ENCODE assay signal across 1 cellular context in the genomic region with DNA sequence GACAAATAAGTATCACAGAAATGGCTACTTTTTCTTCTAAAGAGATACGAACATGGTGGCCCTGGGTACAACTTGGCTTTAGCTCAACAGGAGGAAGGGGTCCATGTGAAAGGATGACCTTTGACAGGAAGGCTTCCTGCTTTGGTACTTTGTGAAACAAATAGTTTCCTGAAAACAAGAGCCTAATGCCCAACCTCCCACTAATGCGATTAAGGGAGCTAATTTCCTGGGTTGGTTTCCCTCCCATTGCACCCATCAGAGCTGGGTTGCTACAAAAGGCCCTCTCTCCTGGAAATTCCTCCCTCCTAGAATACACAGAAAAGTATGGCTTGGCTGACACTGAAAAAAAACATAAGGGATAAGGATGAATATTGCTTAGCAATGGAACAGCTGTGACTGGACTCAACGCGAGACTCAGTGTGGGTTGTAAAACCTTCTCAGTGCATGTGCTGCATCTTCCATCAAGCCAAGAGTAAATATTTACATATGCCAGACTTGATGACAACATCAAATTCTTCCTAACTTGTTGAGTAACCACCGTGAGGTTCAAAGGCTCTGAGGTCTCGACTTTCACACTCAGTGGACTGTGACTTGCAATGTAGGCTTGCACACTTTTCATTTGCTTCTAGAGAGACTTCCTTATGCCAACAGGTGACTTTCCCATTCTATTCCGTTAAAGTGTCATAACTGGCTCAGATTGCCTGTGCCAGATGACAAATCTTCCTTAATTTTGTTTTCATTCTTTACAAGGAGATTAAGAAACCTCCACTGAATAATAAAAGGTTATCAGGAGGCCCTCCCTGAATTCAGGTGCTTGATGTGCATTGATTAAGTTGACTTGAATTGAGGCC.
A peak's percentile ranks its signal among the peaks of the same experiment; 100 is the strongest.
TF ChIP-seq lines count a peak whose summit lies in the region.

No MANE protein-coding gene starts in this region.

TF ChIP-seq in HepG2, 621 proteins besides CTCF, POLR2A, EP300 and RAD21 (continued from another document and continues in another):
- no peak for TF ChIP-seq PAX8 (CRISPR knock-in tag; IDR thresholded peaks at IDR 0.05; ENCODE audit: borderline replicate concordance)
- TF ChIP-seq CHCHD3 (CRISPR knock-in tag; IDR thresholded peaks at IDR 0.05), result no peak
- TF ChIP-seq ZFP36L1 (CRISPR knock-in tag; IDR thresholded peaks at IDR 0.05), result no peak
- peak; percentile 43; the same call in 1 of the 2 replicates for TF ChIP-seq HDAC2 (CRISPR knock-in tag; IDR thresholded peaks at IDR 0.05)
- no peak for TF ChIP-seq ZNF713 (CRISPR knock-in tag; IDR thresholded peaks at IDR 0.05)
- no peak for TF ChIP-seq SOX6 (IDR thresholded peaks at IDR 0.05)
- TF ChIP-seq SOX6 (CRISPR knock-in tag; IDR thresholded peaks at IDR 0.05), result peak; percentile 36; the same call in 1 of the 2 replicates
- no peak for TF ChIP-seq ZNF547 (CRISPR knock-in tag; IDR thresholded peaks at IDR 0.05)
- no peak for TF ChIP-seq NR2C2 (CRISPR knock-in tag; IDR thresholded peaks at IDR 0.05; ENCODE audit: borderline replicate concordance)
- TF ChIP-seq ZNF274 (CRISPR knock-in tag; IDR thresholded peaks at IDR 0.05), result no peak
- peak; percentile 73 for TF ChIP-seq TEAD3 (CRISPR knock-in tag; optimal IDR thresholded peaks at IDR 0.05; ENCODE audit: borderline replicate concordance)
- no peak for TF ChIP-seq ZNF703 (CRISPR knock-in tag; IDR thresholded peaks at IDR 0.05; ENCODE audit: borderline replicate concordance)
- no peak for TF ChIP-seq CREB1 (IDR thresholded peaks at IDR 0.05)
- TF ChIP-seq CREB1 (CRISPR knock-in tag; IDR thresholded peaks at IDR 0.05), result no peak
- no peak for TF ChIP-seq E2F1 (CRISPR knock-in tag; IDR thresholded peaks at IDR 0.05)
- TF ChIP-seq NCOA5 (CRISPR knock-in tag; IDR thresholded peaks at IDR 0.05), result no peak
- TF ChIP-seq, protein P1, sequence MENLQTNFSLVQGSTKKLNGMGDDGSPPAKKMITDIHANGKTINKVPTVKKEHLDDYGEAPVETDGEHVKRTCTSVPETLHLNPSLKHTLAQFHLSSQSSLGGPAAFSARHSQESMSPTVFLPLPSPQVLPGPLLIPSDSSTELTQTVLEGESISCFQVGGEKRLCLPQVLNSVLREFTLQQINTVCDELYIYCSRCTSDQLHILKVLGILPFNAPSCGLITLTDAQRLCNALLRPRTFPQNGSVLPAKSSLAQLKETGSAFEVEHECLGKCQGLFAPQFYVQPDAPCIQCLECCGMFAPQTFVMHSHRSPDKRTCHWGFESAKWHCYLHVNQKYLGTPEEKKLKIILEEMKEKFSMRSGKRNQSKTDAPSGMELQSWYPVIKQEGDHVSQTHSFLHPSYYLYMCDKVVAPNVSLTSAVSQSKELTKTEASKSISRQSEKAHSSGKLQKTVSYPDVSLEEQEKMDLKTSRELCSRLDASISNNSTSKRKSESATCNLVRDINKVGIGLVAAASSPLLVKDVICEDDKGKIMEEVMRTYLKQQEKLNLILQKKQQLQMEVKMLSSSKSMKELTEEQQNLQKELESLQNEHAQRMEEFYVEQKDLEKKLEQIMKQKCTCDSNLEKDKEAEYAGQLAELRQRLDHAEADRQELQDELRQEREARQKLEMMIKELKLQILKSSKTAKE (CRISPR knock-in tag; IDR thresholded peaks at IDR 0.05; ENCODE audit: borderline replicate concordance), result no peak
- TF ChIP-seq IRF9 (CRISPR knock-in tag; IDR thresholded peaks at IDR 0.05; ENCODE audit: borderline replicate concordance), result no peak
- TF ChIP-seq, protein P2, sequence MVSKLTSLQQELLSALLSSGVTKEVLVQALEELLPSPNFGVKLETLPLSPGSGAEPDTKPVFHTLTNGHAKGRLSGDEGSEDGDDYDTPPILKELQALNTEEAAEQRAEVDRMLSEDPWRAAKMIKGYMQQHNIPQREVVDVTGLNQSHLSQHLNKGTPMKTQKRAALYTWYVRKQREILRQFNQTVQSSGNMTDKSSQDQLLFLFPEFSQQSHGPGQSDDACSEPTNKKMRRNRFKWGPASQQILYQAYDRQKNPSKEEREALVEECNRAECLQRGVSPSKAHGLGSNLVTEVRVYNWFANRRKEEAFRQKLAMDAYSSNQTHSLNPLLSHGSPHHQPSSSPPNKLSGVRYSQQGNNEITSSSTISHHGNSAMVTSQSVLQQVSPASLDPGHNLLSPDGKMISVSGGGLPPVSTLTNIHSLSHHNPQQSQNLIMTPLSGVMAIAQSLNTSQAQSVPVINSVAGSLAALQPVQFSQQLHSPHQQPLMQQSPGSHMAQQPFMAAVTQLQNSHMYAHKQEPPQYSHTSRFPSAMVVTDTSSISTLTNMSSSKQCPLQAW (CRISPR knock-in tag; IDR thresholded peaks at IDR 0.05), result no peak
- TF ChIP-seq CENPBD1 (CRISPR knock-in tag; IDR thresholded peaks at IDR 0.05; ENCODE audit: borderline replicate concordance, low read depth), result no peak
- no peak for TF ChIP-seq TCF12 (IDR thresholded peaks at IDR 0.05)
- TF ChIP-seq TCF12 (CRISPR knock-in tag; IDR thresholded peaks at IDR 0.05), result no peak
- TF ChIP-seq KMT2A (CRISPR knock-in tag; IDR thresholded peaks at IDR 0.05), result no peak
- no peak for TF ChIP-seq ZNF790 (CRISPR knock-in tag; IDR thresholded peaks at IDR 0.05; ENCODE audit: borderline replicate concordance)
- TF ChIP-seq ISX (CRISPR knock-in tag; conservative IDR thresholded peaks at IDR 0.05), result no peak
- peak; percentile 67; the same call in 1 of the 2 replicates for TF ChIP-seq FOXJ3 (CRISPR knock-in tag; IDR thresholded peaks at IDR 0.05; ENCODE audit: borderline replicate concordance)
- no peak for TF ChIP-seq ATAD3A (CRISPR knock-in tag; IDR thresholded peaks at IDR 0.05)
- TF ChIP-seq, protein P3, sequence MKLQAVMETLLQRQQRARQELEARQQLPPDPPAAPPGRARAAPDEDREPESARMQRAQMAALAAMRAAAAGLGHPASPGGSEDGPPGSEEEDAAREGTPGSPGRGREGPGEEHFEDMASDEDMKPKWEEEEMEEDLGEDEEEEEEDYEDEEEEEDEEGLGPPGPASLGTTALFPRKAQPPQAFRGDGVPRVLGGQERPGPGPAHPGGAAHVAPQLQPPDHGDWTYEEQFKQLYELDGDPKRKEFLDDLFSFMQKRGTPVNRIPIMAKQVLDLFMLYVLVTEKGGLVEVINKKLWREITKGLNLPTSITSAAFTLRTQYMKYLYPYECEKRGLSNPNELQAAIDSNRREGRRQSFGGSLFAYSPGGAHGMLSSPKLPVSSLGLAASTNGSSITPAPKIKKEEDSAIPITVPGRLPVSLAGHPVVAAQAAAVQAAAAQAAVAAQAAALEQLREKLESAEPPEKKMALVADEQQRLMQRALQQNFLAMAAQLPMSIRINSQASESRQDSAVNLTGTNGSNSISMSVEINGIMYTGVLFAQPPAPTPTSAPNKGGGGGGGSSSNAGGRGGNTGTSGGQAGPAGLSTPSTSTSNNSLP (IDR thresholded peaks at IDR 0.05; ENCODE audit: low read depth, low read length), result no peak
- TF ChIP-seq FOXA3 (CRISPR knock-in tag; IDR thresholded peaks at IDR 0.05), result peak; percentile 94
- TF ChIP-seq BORCS8-MEF2B (CRISPR knock-in tag; IDR thresholded peaks at IDR 0.05), result no peak
- no peak for TF ChIP-seq NCOA1 (CRISPR knock-in tag; IDR thresholded peaks at IDR 0.05)
- TF ChIP-seq HOXA5 (CRISPR knock-in tag; IDR thresholded peaks at IDR 0.05), result peak; percentile 60; the same call in 1 of the 2 replicates
- TF ChIP-seq MTA1 (CRISPR knock-in tag; IDR thresholded peaks at IDR 0.05; ENCODE audit: borderline replicate concordance), result no peak
- TF ChIP-seq ZNF136 (CRISPR knock-in tag; IDR thresholded peaks at IDR 0.05; ENCODE audit: low read depth), result no peak
- TF ChIP-seq SAP130 (CRISPR knock-in tag; IDR thresholded peaks at IDR 0.05; ENCODE audit: low read depth), result peak; percentile 34; the same call in 1 of the 2 replicates
- no peak for TF ChIP-seq NR3C1 (CRISPR knock-in tag; IDR thresholded peaks at IDR 0.05)
- TF ChIP-seq, protein P4, sequence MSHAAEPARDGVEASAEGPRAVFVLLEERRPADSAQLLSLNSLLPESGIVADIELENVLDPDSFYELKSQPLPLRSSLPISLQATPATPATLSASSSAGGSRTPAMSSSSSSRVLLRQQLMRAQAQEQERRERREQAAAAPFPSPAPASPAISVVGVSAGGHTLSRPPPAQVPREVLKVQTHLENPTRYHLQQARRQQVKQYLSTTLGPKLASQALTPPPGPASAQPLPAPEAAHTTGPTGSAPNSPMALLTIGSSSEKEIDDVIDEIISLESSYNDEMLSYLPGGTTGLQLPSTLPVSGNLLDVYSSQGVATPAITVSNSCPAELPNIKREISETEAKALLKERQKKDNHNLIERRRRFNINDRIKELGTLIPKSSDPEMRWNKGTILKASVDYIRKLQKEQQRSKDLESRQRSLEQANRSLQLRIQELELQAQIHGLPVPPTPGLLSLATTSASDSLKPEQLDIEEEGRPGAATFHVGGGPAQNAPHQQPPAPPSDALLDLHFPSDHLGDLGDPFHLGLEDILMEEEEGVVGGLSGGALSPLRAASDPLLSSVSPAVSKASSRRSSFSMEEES (CRISPR knock-in tag; IDR thresholded peaks at IDR 0.05), result no peak
- no peak for TF ChIP-seq JDP2 (CRISPR knock-in tag; IDR thresholded peaks at IDR 0.05; ENCODE audit: borderline replicate concordance)
- peak; percentile 32 to 35; a peak in 2 of 4 replicates for TF ChIP-seq NR2F1 (CRISPR knock-in tag; IDR thresholded peaks at IDR 0.05)
- TF ChIP-seq ZNF746 (CRISPR knock-in tag; IDR thresholded peaks at IDR 0.05), result no peak
- no peak for TF ChIP-seq DDIT3 (CRISPR knock-in tag; IDR thresholded peaks at IDR 0.05)
- no peak for TF ChIP-seq ZBTB37 (CRISPR knock-in tag; IDR thresholded peaks at IDR 0.05)
- TF ChIP-seq HNF4A (CRISPR knock-in tag; IDR thresholded peaks at IDR 0.05), result peak; percentile 78
- TF ChIP-seq NBN (conservative IDR thresholded peaks at IDR 0.05), result no peak
- no peak for TF ChIP-seq ZFP41 (CRISPR knock-in tag; IDR thresholded peaks at IDR 0.05; ENCODE audit: borderline replicate concordance)
- no peak for TF ChIP-seq ZNF468 (CRISPR knock-in tag; IDR thresholded peaks at IDR 0.05)
- no peak for TF ChIP-seq KAT2B (IDR thresholded peaks at IDR 0.05; ENCODE audit: borderline replicate concordance, low read depth, low read length)
- 0 out of 2 replicates have a peak, but pooled peaks have one; percentile 36 for TF ChIP-seq HOXD1 (CRISPR knock-in tag; IDR thresholded peaks at IDR 0.05)
- TF ChIP-seq, protein P5, sequence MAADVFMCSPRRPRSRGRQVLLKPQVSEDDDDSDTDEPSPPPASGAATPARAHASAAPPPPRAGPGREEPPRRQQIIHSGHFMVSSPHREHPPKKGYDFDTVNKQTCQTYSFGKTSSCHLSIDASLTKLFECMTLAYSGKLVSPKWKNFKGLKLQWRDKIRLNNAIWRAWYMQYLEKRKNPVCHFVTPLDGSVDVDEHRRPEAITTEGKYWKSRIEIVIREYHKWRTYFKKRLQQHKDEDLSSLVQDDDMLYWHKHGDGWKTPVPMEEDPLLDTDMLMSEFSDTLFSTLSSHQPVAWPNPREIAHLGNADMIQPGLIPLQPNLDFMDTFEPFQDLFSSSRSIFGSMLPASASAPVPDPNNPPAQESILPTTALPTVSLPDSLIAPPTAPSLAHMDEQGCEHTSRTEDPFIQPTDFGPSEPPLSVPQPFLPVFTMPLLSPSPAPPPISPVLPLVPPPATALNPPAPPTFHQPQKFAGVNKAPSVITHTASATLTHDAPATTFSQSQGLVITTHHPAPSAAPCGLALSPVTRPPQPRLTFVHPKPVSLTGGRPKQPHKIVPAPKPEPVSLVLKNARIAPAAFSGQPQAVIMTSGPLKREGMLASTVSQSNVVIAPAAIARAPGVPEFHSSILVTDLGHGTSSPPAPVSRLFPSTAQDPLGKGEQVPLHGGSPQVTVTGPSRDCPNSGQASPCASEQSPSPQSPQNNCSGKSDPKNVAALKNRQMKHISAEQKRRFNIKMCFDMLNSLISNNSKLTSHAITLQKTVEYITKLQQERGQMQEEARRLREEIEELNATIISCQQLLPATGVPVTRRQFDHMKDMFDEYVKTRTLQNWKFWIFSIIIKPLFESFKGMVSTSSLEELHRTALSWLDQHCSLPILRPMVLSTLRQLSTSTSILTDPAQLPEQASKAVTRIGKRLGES (CRISPR knock-in tag; IDR thresholded peaks at IDR 0.05; ENCODE audit: borderline replicate concordance), result no peak
- peak; percentile 26; the same call in 1 of the 2 replicates for TF ChIP-seq SOX5 (CRISPR knock-in tag; IDR thresholded peaks at IDR 0.05; ENCODE audit: borderline replicate concordance)
- no peak for TF ChIP-seq ZNF577 (CRISPR knock-in tag; IDR thresholded peaks at IDR 0.05; ENCODE audit: borderline replicate concordance, low read depth)
